ENCODE assay signal across 27 cellular contexts in genomic region chr12:25752910-25753309, GRCh38.
"Had no signal": no experiment of that assay in that cellular context is flagged by ENCODE, and none has a peak within 500 bp of the region (broad histone marks: within the 10 kb centered on the region; RNA-seq: fewer than 3 reads in every experiment).

No MANE protein-coding gene starts in this region.

- H3K4me3 ChIP-seq: ascending aorta, breast epithelium, cardiac muscle cell, colonic mucosa, esophagus squamous epithelium, gastroesophageal sphincter, heart right ventricle had no signal

- DNase-seq: activated CD4-positive, alpha-beta memory T cell treated with anti-CD3 and anti-CD28 coated beads for 36 hours; activated CD4-positive, alpha-beta T cell treated with anti-CD3 and anti-CD28 coated beads for 36 hours; activated CD4-positive, alpha-beta T cell treated with anti-CD3 and anti-CD28 coated beads, Interleukin-2, amount 10 ng/mL, durations not matched to agents 24 days and 14 days; activated CD4-positive, CD25-positive, alpha-beta regulatory T cell; activated CD4-positive, CD25-positive, alpha-beta regulatory T cell treated with anti-CD3 and anti-CD28 coated beads, Interleukin-2, amount 50 U/mL, for 72 hours; activated CD8-positive, alpha-beta memory T cell treated with anti-CD3 and anti-CD28 coated beads, Interleukin-2, amount 10 ng/mL, durations not matched to agents 7 days and 5 days; activated CD8-positive, alpha-beta memory T cell treated with anti-CD3 and anti-CD28 coated beads, Interleukin-2, amount 50 U/mL, for 4 hours; activated CD8-positive, alpha-beta T cell treated with anti-CD3 and anti-CD28 coated beads, Interleukin-2, amount 10 ng/mL, durations not matched to agents 7 days and 5 days; activated gamma-delta T cell; activated naive CD4-positive, alpha-beta T cell; activated naive CD4-positive, alpha-beta T cell treated with anti-CD3 and anti-CD28 coated beads, Interleukin-2, amount 10 ng/mL, durations not matched to agents 7 days and 5 days; activated naive CD8-positive, alpha-beta T cell treated with anti-CD3 and anti-CD28 coated beads, Interleukin-2, amount 10 ng/mL, durations not matched to agents 7 days and 5 days; activated T-cell treated with anti-CD3 and anti-CD28 coated beads, Interleukin-2, amount 50 U/mL, for 1 hour; activated T-cell treated with anti-CD3 and anti-CD28 coated beads, Interleukin-2, amount 50 U/mL, for 48 hours; central memory CD4-positive, alpha-beta T cell; cerebellar nuclear complex; colonic mucosa; effector CD8-positive, alpha-beta T cell; esophagus squamous epithelium; foreskin melanocyte; heart right ventricle; T-helper 2 cell had no signal

- H3K27ac ChIP-seq: ascending aorta, breast epithelium, cardiac muscle cell, colonic mucosa, epithelial cell of prostate, esophagus squamous epithelium, gastroesophageal sphincter, heart right ventricle had no signal

- H3K9me3 ChIP-seq: ascending aorta, breast epithelium, colonic mucosa, esophagus squamous epithelium, gastroesophageal sphincter had no signal

- H3K27me3 ChIP-seq: ascending aorta, breast epithelium, cardiac muscle cell, colonic mucosa, esophagus squamous epithelium, gastroesophageal sphincter, heart right ventricle had no signal

- H3K4me1 ChIP-seq: ascending aorta, breast epithelium, colonic mucosa, gastroesophageal sphincter, heart right ventricle had no signal

- H3K36me3 ChIP-seq: ascending aorta, breast epithelium, cardiac muscle cell, colonic mucosa, esophagus squamous epithelium, gastroesophageal sphincter, heart right ventricle had no signal
